8 cellular contexts compared by ENCODE assay signal in the genomic region with DNA sequence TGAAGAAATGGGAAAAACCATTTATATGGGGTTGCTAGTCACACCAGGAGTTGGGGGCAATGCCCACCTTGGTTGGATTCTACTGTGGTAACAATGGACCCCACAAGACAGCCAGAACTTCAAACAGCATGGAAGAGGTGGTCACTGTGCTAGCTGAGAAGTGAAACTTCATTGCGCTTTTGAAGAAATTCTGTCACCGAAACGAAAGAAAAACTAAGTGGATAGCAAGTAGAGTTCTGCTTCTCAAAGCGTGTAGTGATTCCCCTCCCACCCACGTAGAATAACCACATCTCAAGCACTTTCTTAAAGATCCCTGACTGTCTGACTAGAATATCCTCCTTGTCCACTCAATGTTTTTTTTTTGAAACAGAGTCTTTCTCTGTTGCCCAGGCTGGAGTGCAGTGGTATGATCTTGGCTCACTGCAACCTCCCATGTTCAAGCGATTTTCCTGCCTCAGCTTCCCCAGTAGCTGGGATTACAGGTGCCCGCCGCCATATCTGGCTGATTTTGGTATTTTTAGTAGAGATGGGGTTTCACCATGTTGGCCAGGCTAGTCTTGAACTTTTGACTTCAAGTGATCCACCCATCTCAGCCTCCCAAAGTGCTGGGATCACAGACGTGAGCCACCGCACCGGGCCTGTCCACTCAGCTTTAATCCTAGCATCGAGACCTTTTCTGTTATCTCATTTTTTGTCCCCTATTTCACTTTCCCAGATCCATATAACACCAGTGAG. TPM values are rescaled to one million over a fixed set of nuclear protein-coding genes. Genes with fewer than 3 reads are reported as not detected.
DNase-seq lines count a peak whose midpoint lies in the region; ATAC-seq, FAIRE-seq and TF ChIP-seq lines count a peak whose summit lies in the region.

No MANE protein-coding gene starts in this region.

- no peaks in the 10 kb centered on the region for H3K4me1 ChIP-seq in vagina

- no peaks in the 10 kb centered on the region for H3K27me3 ChIP-seq in vagina

- no peaks in the 10 kb centered on the region for H3K36me3 ChIP-seq in vagina

- peak; percentile 95 for ATAC-seq in HG03460 (IDR thresholded peaks at IDR 0.05; ENCODE audit: unreplicated experiment)
- ATAC-seq in effector memory CD8-positive, alpha-beta T cell (replicated peaks): peak; percentile 91

- DNase-seq in GM12891 (ENCODE audit: insufficient read length, low spot score): peak; percentile 30
- peak; percentile 81 for DNase-seq in GM20000 (ENCODE audit: low spot score)
- DNase-seq in effector memory CD8-positive, alpha-beta T cell: peak in 1 of 3 experiments; percentile 2
- DNase-seq in vagina (ENCODE audit: extremely low spot score in 2 of 2): no peak
- no peak for DNase-seq in GF-D8 (lab: John Stamatoyannopoulos, UW)
- DNase-seq in NCI-H1417 treated with DMSO at 0.1 percent for 48 hours (lab: John Stamatoyannopoulos, UW): no peak
- DNase-seq in T1000 (lab: John Stamatoyannopoulos, UW): no peak

- TF ChIP-seq CTCF in GM20000 (IDR thresholded peaks at IDR 0.05; ENCODE audit: extremely low read depth, missing control alignments) (no peak), vagina (IDR thresholded peaks at IDR 0.05) (no peak)

- peak overlapping the region; percentile 61 to 91 for H3K27ac Mint-ChIP-seq in effector memory CD8-positive, alpha-beta T cell

- peaks cover 0 to 17% of the 10 kb centered on the region in 2 donors for H3K4me1 Mint-ChIP-seq in effector memory CD8-positive, alpha-beta T cell (ENCODE audit: low read depth in 2 of 2)

- H3K9me3 Mint-ChIP-seq in effector memory CD8-positive, alpha-beta T cell: no peaks in the 10 kb centered on the region

- H3K9me3 ChIP-seq in vagina: no peaks in the 10 kb centered on the region

- no peak overlapping the region for H3K27ac ChIP-seq in vagina

- no peak overlapping the region for H3K4me3 ChIP-seq in vagina

- H3K4me3 Mint-ChIP-seq in effector memory CD8-positive, alpha-beta T cell: peak overlapping the region; percentile 63 to 69

- intact Hi-C loops in vagina (cut with DNase I): no loop called here

- H3K27me3 Mint-ChIP-seq in effector memory CD8-positive, alpha-beta T cell: peaks cover 9 to 12% of the 10 kb centered on the region in 2 donors

- FAIRE-seq in GM12891 (lab: Jason Lieb, UNC): peak; percentile 91

- H3K36me3 Mint-ChIP-seq in effector memory CD8-positive, alpha-beta T cell (ENCODE audit: insufficient read depth): no peaks in the 10 kb centered on the region

- no peak for TF ChIP-seq POLR2A in GM12891 (IDR thresholded peaks at IDR 0.05; ENCODE audit: low read depth, low read length)
- no peak for TF ChIP-seq POLR2A in vagina (IDR thresholded peaks at IDR 0.05)

TF ChIP-seq in GM12891, 5 proteins besides CTCF, POLR2A, EP300 and RAD21:
- no peak for TF ChIP-seq POLR2AphosphoS5 (IDR thresholded peaks at IDR 0.05; ENCODE audit: low read depth, low read length)
- peak; percentile 87 for TF ChIP-seq SPI1 (IDR thresholded peaks at IDR 0.05; ENCODE audit: low read depth, low read length)
- no peak for TF ChIP-seq PAX5 (IDR thresholded peaks at IDR 0.05; ENCODE audit: insufficient read depth, low read length, severe bottlenecking)
- TF ChIP-seq TAF1 (IDR thresholded peaks at IDR 0.05; ENCODE audit: low read depth, low read length): 0 out of 2 replicates have a peak, but pooled peaks have one; percentile 27
- TF ChIP-seq POU2F2 (IDR thresholded peaks at IDR 0.05; ENCODE audit: low read depth, low read length): no peak
TF ChIP-seq in GM12891: peak in this region for 2.

RNA-seq across cellular contexts. Expression of gene CCL20, which starts 30.1 kb away (rescaled TPM):
- polyA plus RNA-seq in GM12891 (2012; ENCODE audit: low read depth, missing spikeins): 1.9 TPM
- not detected for total RNA-seq in vagina

RNA-seq across cellular contexts. Expression of gene SCYGR8, which starts 37.9 kb away (rescaled TPM):
- polyA plus RNA-seq in GM12891 (2012; ENCODE audit: low read depth, missing spikeins): not detected
- not detected for total RNA-seq in vagina

RNA-seq across cellular contexts. Expression of gene SCYGR7, which starts 55.4 kb away (rescaled TPM):
- not detected for polyA plus RNA-seq in GM12891 (2012; ENCODE audit: low read depth, missing spikeins)
- total RNA-seq in vagina: not detected

RNA-seq across cellular contexts. Expression of gene SCYGR6, which starts 59.0 kb away (rescaled TPM):
- polyA plus RNA-seq in GM12891 (2012; ENCODE audit: low read depth, missing spikeins): not detected
- total RNA-seq in vagina: not detected

Comparison
In these comparisons a context has a peak if more than half of its experiments do, and no peak if none do; other contexts are left out.
1. DNase-seq: peak in GM12891 (single experiment) and GM20000 (single experiment); none in vagina (0 of 2), GF-D8 (single experiment), NCI-H1417 treated with DMSO at 0.1 percent for 48 hours (single experiment) and T1000 (single experiment).